Comparison of ENCODE assay signal across 1 cellular context in the genomic region with DNA sequence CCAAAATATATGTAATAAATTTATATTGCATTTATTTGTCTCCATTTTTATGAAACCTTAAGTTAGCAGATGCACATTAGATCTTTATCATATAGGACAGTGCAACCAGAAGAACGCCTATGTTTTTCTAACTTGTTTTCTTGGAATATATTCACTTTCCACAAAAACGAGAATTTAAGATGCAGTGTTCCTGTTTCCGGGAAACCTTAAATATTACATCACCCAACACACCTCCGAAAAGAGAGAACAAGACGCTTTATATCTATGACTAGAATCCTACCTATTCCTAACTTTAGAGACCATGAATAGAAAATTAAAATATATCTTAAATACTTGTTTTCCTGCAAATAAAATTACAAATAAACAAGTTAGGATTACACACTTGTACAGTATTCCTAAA.
TF ChIP-seq lines count a peak whose summit lies in the region.

No MANE protein-coding gene starts in this region.

TF ChIP-seq in GM12878, 131 proteins besides CTCF, POLR2A, EP300 and RAD21 (continued from another document):
- no peak for TF ChIP-seq CHD2 (IDR thresholded peaks at IDR 0.05; ENCODE audit: borderline replicate concordance, low read depth, low read length)
- no peak for TF ChIP-seq EZH2 (IDR thresholded peaks at IDR 0.05; ENCODE audit: borderline replicate concordance, control insufficient read depth, low read depth, low read length)
- TF ChIP-seq ZNF384 (IDR thresholded peaks at IDR 0.05; ENCODE audit: borderline replicate concordance, low read depth, low read length), result no peak
- TF ChIP-seq SMAD5 (IDR thresholded peaks at IDR 0.05; ENCODE audit: low read depth), result no peak
- TF ChIP-seq STAT1 (conservative IDR thresholded peaks at IDR 0.05), result no peak
